In genomic region chr4:1726146-1726934, GRCh38 we compare ENCODE assay signal across 8 cellular contexts. TPM values are rescaled to one million over a fixed set of nuclear protein-coding genes. Genes with fewer than 3 reads are reported as not detected.
DNase-seq lines count a peak whose midpoint lies in the region; ATAC-seq and TF ChIP-seq lines count a peak whose summit lies in the region.

No MANE protein-coding gene starts in this region.

- peaks cover 2% of the 10 kb centered on the region for H3K36me3 ChIP-seq in kidney epithelial cell (ENCODE audit: control insufficient read depth, insufficient read depth, low read length)

- TF ChIP-seq CTCF in cardiac fibroblast (IDR thresholded peaks at IDR 0.05; ENCODE audit: low read depth, low read length) (peak; percentile 98), kidney epithelial cell (IDR thresholded peaks at IDR 0.05; ENCODE audit: insufficient read depth, low read length, poor library complexity, severe bottlenecking) (peak; percentile 99)

- no peak overlapping the region for H3K4me3 ChIP-seq in cardiac fibroblast (replicated peaks in 1 of 2; ENCODE audit: low read depth in 2 of 2, low read length in 2 of 2)
- no peak overlapping the region for H3K4me3 ChIP-seq in kidney epithelial cell (ENCODE audit: low read depth, low read length)

- ATAC-seq in GM21529 (IDR thresholded peaks at IDR 0.05; ENCODE audit: unreplicated experiment): peak; percentile 36
- ATAC-seq in GM21360 (IDR thresholded peaks at IDR 0.05; ENCODE audit: unreplicated experiment): no peak

- DNase-seq in AML-193 (lab: John Stamatoyannopoulos, UW) (peak; percentile 63 to 64), NCI-H2227 (lab: John Stamatoyannopoulos, UW; ENCODE audit: unreplicated experiment) (peak; percentile 84), cardiac fibroblast (ENCODE audit: low read depth in 2 of 2) (peak; percentile 88), kidney epithelial cell (ENCODE audit: low read depth) (peak; percentile 56)
- DNase-seq in activated CD4-positive, CD25-positive, alpha-beta regulatory T cell treated with anti-CD3 and anti-CD28 coated beads, Interleukin-2, amount 50 U/mL, for 72 hours: peak; percentile 91
- peak; percentile 85 for DNase-seq in stimulated activated CD4-positive, alpha-beta T cell treated with anti-CD3 and anti-CD28 coated beads, Interleukin-1b, Interleukin-23, amount 100 ng/mL, for 48 hours

- no peaks in the 10 kb centered on the region for H3K27me3 ChIP-seq in kidney epithelial cell (ENCODE audit: control insufficient read depth, insufficient read depth, low read length)

RNA-seq across cellular contexts. Expression of gene TACC3, which starts 5.0 kb away (rescaled TPM):
- 13.9 and 15.3 TPM in 2 replicates for total RNA-seq in kidney epithelial cell

RNA-seq across cellular contexts. Expression of gene TMEM129, which starts 5.2 kb away (rescaled TPM):
- total RNA-seq in kidney epithelial cell: 63.5 and 66.1 TPM in 2 replicates

RNA-seq across cellular contexts. Expression of gene SLBP, which starts 14.2 kb away (rescaled TPM):
- total RNA-seq in kidney epithelial cell: 66.0 and 74.8 TPM in 2 replicates

RNA-seq across cellular contexts. Expression of gene FAM53A, which starts 42.2 kb away (rescaled TPM):
- total RNA-seq in kidney epithelial cell: 1.1 and 5.2 TPM in 2 replicates
